Comparison of ENCODE assay signal across 20 cellular contexts in genomic region chr6:89750338-89750737, GRCh38.
"Had no signal": no experiment of that assay in that cellular context is flagged by ENCODE, and none has a peak within 500 bp of the region (broad histone marks: within the 10 kb centered on the region; RNA-seq: fewer than 3 reads in every experiment).

No MANE protein-coding gene starts in this region.

- H3K27me3 Mint-ChIP-seq: natural killer cell treated with Interleukin-12 subunit alpha and Interleukin-12 subunit beta and Interleukin-15 and Interleukin-18, amount 100 ng/mL, for 72 hours had no signal

- ATAC-seq: foreskin keratinocyte; natural killer cell treated with Interleukin-12 subunit alpha and Interleukin-12 subunit beta and Interleukin-15 and Interleukin-18, amount 100 ng/mL, for 72 hours; right cardiac atrium had no signal

- DNase-seq: colonic mucosa; dermis blood vessel endothelial cell; erythroblast; foreskin keratinocyte; head of caudate nucleus; kidney; left ventricle myocardium inferior; mesenchymal stem cell; midbrain; nucleus accumbens; ovary; right cardiac atrium; stimulated activated CD4-positive, alpha-beta T cell treated with anti-CD3 and anti-CD28 coated beads, Interleukin-4, amount 100 ng/mL, for 1 hour; stimulated activated naive CD4-positive, alpha-beta T cell; stomach; substantia nigra; transverse colon had no signal

- H3K4me3 Mint-ChIP-seq: natural killer cell treated with Interleukin-12 subunit alpha and Interleukin-12 subunit beta and Interleukin-15 and Interleukin-18, amount 100 ng/mL, for 72 hours; neural progenitor cell had no signal

- H3K9me3 ChIP-seq: colonic mucosa, left ventricle myocardium inferior, ovary, stomach, thoracic aorta, transverse colon had no signal

- H3K9me3 Mint-ChIP-seq: natural killer cell treated with Interleukin-12 subunit alpha and Interleukin-12 subunit beta and Interleukin-15 and Interleukin-18, amount 100 ng/mL, for 72 hours; neural progenitor cell had no signal

- H3K4me1 Mint-ChIP-seq: neural progenitor cell had no signal

- H3K27ac Mint-ChIP-seq: natural killer cell treated with Interleukin-12 subunit alpha and Interleukin-12 subunit beta and Interleukin-15 and Interleukin-18, amount 100 ng/mL, for 72 hours; neural progenitor cell had no signal
